23 cellular contexts compared by ENCODE assay signal in genomic region chr14:68085742-68086141, GRCh38.
DNase-seq lines count a peak whose midpoint lies in the region; ATAC-seq, FAIRE-seq and TF ChIP-seq lines count a peak whose summit lies in the region.
"Had no signal": no experiment of that assay in that cellular context is flagged by ENCODE, and none has a peak within 500 bp of the region (broad histone marks: within the 10 kb centered on the region; RNA-seq: fewer than 3 reads in every experiment).

No MANE protein-coding gene starts in this region.

- H3K27me3 Mint-ChIP-seq in astrocyte (ENCODE audit: low read depth, unreplicated experiment): no peaks in the 10 kb centered on the region
- no peaks in the 10 kb centered on the region for H3K27me3 Mint-ChIP-seq in nephron progenitor cell (ENCODE audit: low read depth, poor library complexity)
- H3K27me3 Mint-ChIP-seq in type B pancreatic cell: no peaks in the 10 kb centered on the region
- no peaks in the 10 kb centered on the region for H3K27me3 Mint-ChIP-seq in activated CD4-positive, alpha-beta memory T cell treated with anti-CD3 and anti-CD28 coated beads, Interleukin-2, amount 10 ng/mL, durations not matched to agents 7 days and 5 days

- POLR2A ChIA-PET in activated CD4-positive, alpha-beta memory T cell treated with anti-CD3 and anti-CD28 coated beads, Interleukin-2, amount 10 ng/mL, durations not matched to agents 7 days and 5 days (lab: Charles Lee): no interaction called here

- H3K4me1 Mint-ChIP-seq in astrocyte (ENCODE audit: low read depth, unreplicated experiment) (peaks cover 29% of the 10 kb centered on the region), nephron progenitor cell (peaks cover 73% of the 10 kb centered on the region), type B pancreatic cell (ENCODE audit: unreplicated experiment) (peaks cover 55% of the 10 kb centered on the region)
- no peaks in the 10 kb centered on the region for H3K4me1 Mint-ChIP-seq in activated CD4-positive, alpha-beta memory T cell treated with anti-CD3 and anti-CD28 coated beads, Interleukin-2, amount 10 ng/mL, durations not matched to agents 7 days and 5 days

- H3K36me3 ChIP-seq in astrocyte (ENCODE audit: insufficient read depth, low read length): no peaks in the 10 kb centered on the region
- H3K36me3 ChIP-seq: ascending aorta had no signal

- H3K79me2 ChIP-seq in astrocyte (ENCODE audit: insufficient read depth, low read length): no peaks in the 10 kb centered on the region

- no peak overlapping the region for H3K27ac ChIP-seq in astrocyte (ENCODE audit: low read depth, low read length)
- H3K27ac ChIP-seq: ascending aorta, foreskin keratinocyte had no signal

- CTCF ChIA-PET in activated CD4-positive, alpha-beta memory T cell treated with anti-CD3 and anti-CD28 coated beads, Interleukin-2, amount 10 ng/mL, durations not matched to agents 7 days and 5 days (lab: Charles Lee): no interaction called here

- no peaks in the 10 kb centered on the region for H4K20me1 ChIP-seq in astrocyte (ENCODE audit: insufficient read depth, low read length)

- FAIRE-seq in astrocyte (lab: Jason Lieb, UNC): no peak

- no peak overlapping the region for H3K4me3 ChIP-seq in astrocyte (ENCODE audit: insufficient read depth, low read depth, low read length)
- H3K4me3 ChIP-seq: ascending aorta had no signal

- no peak for ATAC-seq in HG02623 (IDR thresholded peaks at IDR 0.05; ENCODE audit: unreplicated experiment)
- ATAC-seq: activated naive CD4-positive, alpha-beta T cell treated with anti-CD3 and anti-CD28 coated beads, Interleukin-2, amount 50 U/mL, for 72 hours; activated T-cell treated with anti-CD3 and anti-CD28 coated beads, Interleukin-2, amount 50 U/mL, for 72 hours; foreskin keratinocyte had no signal

- TF ChIP-seq CTCF in astrocyte (IDR thresholded peaks at IDR 0.05; ENCODE audit: insufficient read depth, low read depth, low read length) (no peak), nephron progenitor cell (IDR thresholded peaks at IDR 0.05) (no peak), type B pancreatic cell (conservative IDR thresholded peaks at IDR 0.05) (no peak)

- H3K9me3 Mint-ChIP-seq in astrocyte (ENCODE audit: unreplicated experiment) (no peaks in the 10 kb centered on the region), nephron progenitor cell (peaks cover 4% of the 10 kb centered on the region), type B pancreatic cell (peaks cover 14% of the 10 kb centered on the region)
- no peaks in the 10 kb centered on the region for H3K9me3 Mint-ChIP-seq in activated CD4-positive, alpha-beta memory T cell treated with anti-CD3 and anti-CD28 coated beads, Interleukin-2, amount 10 ng/mL, durations not matched to agents 7 days and 5 days
- H3K9me3 Mint-ChIP-seq: activated naive CD4-positive, alpha-beta T cell treated with anti-CD3 and anti-CD28 coated beads, Interleukin-2, amount 50 U/mL, for 72 hours; activated T-cell treated with anti-CD3 and anti-CD28 coated beads, Interleukin-2, amount 50 U/mL, for 72 hours; HFFc6 had no signal

- H2AFZ ChIP-seq in astrocyte (ENCODE audit: low read depth, low read length): no peak overlapping the region

- H3K9ac ChIP-seq in astrocyte (ENCODE audit: low read length): no peak overlapping the region

- H3K4me2 ChIP-seq in astrocyte (ENCODE audit: low read length): no peak overlapping the region

- peak; percentile 79 for DNase-seq in OCI-M2 (lab: John Stamatoyannopoulos, UW; ENCODE audit: unreplicated experiment)
- no peak for DNase-seq in astrocyte (ENCODE audit: low read depth)
- DNase-seq in nephron progenitor cell: no peak
- DNase-seq in type B pancreatic cell (ENCODE audit: extremely low spot score, unreplicated experiment): no peak
- no peak for DNase-seq in COR-L47 (lab: John Stamatoyannopoulos, UW)
- DNase-seq in activated CD4-positive, alpha-beta memory T cell treated with anti-CD3 and anti-CD28 coated beads, Interleukin-2, amount 10 ng/mL, durations not matched to agents 7 days and 5 days: no peak
- DNase-seq: activated CD4-positive, alpha-beta T cell treated with anti-CD3 and anti-CD28 coated beads for 4 hours; activated T-cell treated with anti-CD3 and anti-CD28 coated beads, Interleukin-2, amount 50 U/mL, for 72 hours; DMS 273 treated with DMSO at 0.1 percent for 48 hours; effector CD8-positive, alpha-beta T cell; foreskin keratinocyte; GF-D8; HFFc6; hypothalamus; NCI-H1930; NCI-H2227 treated with DMSO at 0.1 percent for 48 hours; NCI-H748 treated with DMSO at 0.1 percent for 48 hours; nucleus accumbens; retina; Right ventricle myocardium superior had no signal

- H3K4me3 Mint-ChIP-seq in astrocyte (ENCODE audit: unreplicated experiment) (no peak overlapping the region), nephron progenitor cell (no peak overlapping the region), type B pancreatic cell (no peak overlapping the region)
- H3K4me3 Mint-ChIP-seq in activated CD4-positive, alpha-beta memory T cell treated with anti-CD3 and anti-CD28 coated beads, Interleukin-2, amount 10 ng/mL, durations not matched to agents 7 days and 5 days: no peak overlapping the region
- H3K4me3 Mint-ChIP-seq: activated T-cell treated with anti-CD3 and anti-CD28 coated beads, Interleukin-2, amount 50 U/mL, for 72 hours; HFFc6 had no signal

- peak overlapping the region; percentile 79 for H3K27ac Mint-ChIP-seq in astrocyte (ENCODE audit: unreplicated experiment)
- peak overlapping the region; percentile 67 for H3K27ac Mint-ChIP-seq in nephron progenitor cell
- peak overlapping the region; percentile 24 for H3K27ac Mint-ChIP-seq in type B pancreatic cell
- no peak overlapping the region for H3K27ac Mint-ChIP-seq in activated CD4-positive, alpha-beta memory T cell treated with anti-CD3 and anti-CD28 coated beads, Interleukin-2, amount 10 ng/mL, durations not matched to agents 7 days and 5 days
- H3K27ac Mint-ChIP-seq: activated naive CD4-positive, alpha-beta T cell treated with anti-CD3 and anti-CD28 coated beads, Interleukin-2, amount 50 U/mL, for 72 hours; activated T-cell treated with anti-CD3 and anti-CD28 coated beads, Interleukin-2, amount 50 U/mL, for 72 hours; HFFc6 had no signal

- no peaks in the 10 kb centered on the region for H3K9me3 ChIP-seq in astrocyte (ENCODE audit: insufficient read depth, low read depth, low read length)
- H3K9me3 ChIP-seq: ascending aorta had no signal

- no peaks in the 10 kb centered on the region for H3K27me3 ChIP-seq in astrocyte (ENCODE audit: insufficient read depth, low read length)
- H3K27me3 ChIP-seq: ascending aorta, foreskin keratinocyte had no signal

- H3K4me1 ChIP-seq in astrocyte (ENCODE audit: insufficient read depth, low read length): peaks cover 13% of the 10 kb centered on the region

- H3K36me3 Mint-ChIP-seq in astrocyte (ENCODE audit: low read depth, unreplicated experiment) (no peaks in the 10 kb centered on the region), nephron progenitor cell (ENCODE audit: low read depth) (peaks cover 3% of the 10 kb centered on the region), type B pancreatic cell (peaks cover 15% of the 10 kb centered on the region)
- H3K36me3 Mint-ChIP-seq in activated CD4-positive, alpha-beta memory T cell treated with anti-CD3 and anti-CD28 coated beads, Interleukin-2, amount 10 ng/mL, durations not matched to agents 7 days and 5 days (ENCODE audit: low read depth): no peaks in the 10 kb centered on the region
- H3K36me3 Mint-ChIP-seq: activated naive CD4-positive, alpha-beta T cell treated with anti-CD3 and anti-CD28 coated beads, Interleukin-2, amount 50 U/mL, for 72 hours had no signal
